In the genomic region with DNA sequence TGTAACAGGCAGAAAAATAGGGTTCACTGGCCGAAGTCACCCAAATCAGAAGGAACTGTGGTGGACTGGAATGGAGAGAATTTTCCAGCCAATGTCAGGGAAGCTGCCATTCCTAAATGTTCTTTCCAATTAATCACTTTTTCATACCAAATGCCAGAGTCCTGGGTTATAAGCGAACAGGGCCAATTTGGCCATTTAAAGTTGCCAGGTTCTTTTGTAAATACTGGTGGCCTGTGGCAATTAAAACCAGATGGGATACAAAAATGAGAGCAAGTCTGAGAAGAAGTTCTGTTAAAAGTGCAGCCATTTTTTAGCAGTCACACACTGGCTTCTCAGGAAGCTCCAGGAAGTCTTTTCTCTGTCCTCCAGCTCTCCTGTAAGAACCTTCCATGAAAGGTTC, we compare ENCODE assay signal across 15 cellular contexts.
"Had no signal": no experiment of that assay in that cellular context is flagged by ENCODE, and none has a peak within 500 bp of the region (broad histone marks: within the 10 kb centered on the region; RNA-seq: fewer than 3 reads in every experiment).

No MANE protein-coding gene starts in this region.

- H3K27ac ChIP-seq: cardiac muscle cell, hepatocyte, ovary, thyroid gland had no signal

- H3K9me3 Mint-ChIP-seq: activated naive CD8-positive, alpha-beta T cell treated with anti-CD3 and anti-CD28 coated beads, Interleukin-2, amount 50 U/mL, for 24 hours; activated T-helper 17 cell treated with anti-CD3 and anti-CD28 coated beads, Interleukin-2, amount 50 U/mL, for 72 hours; neural crest cell; T-helper 2 cell treated with Interferon-gamma antibody and Interleukin-4, amounts not matched to agents 5 μg/mL and 100 μg/mL, for 36 hours had no signal

- H3K4me1 ChIP-seq: thyroid gland had no signal

- H3K9me3 ChIP-seq: ovary, thyroid gland had no signal

- H3K27ac Mint-ChIP-seq: activated naive CD8-positive, alpha-beta T cell treated with anti-CD3 and anti-CD28 coated beads, Interleukin-2, amount 50 U/mL, for 24 hours; activated T-helper 17 cell treated with anti-CD3 and anti-CD28 coated beads, Interleukin-2, amount 50 U/mL, for 72 hours; T-helper 2 cell treated with Interferon-gamma antibody and Interleukin-4, amounts not matched to agents 5 μg/mL and 100 μg/mL, for 36 hours had no signal

- H3K4me3 Mint-ChIP-seq: activated naive CD8-positive, alpha-beta T cell treated with anti-CD3 and anti-CD28 coated beads, Interleukin-2, amount 50 U/mL, for 24 hours; activated T-helper 17 cell treated with anti-CD3 and anti-CD28 coated beads, Interleukin-2, amount 50 U/mL, for 72 hours; neural crest cell; T-helper 2 cell treated with Interferon-gamma antibody and Interleukin-4, amounts not matched to agents 5 μg/mL and 100 μg/mL, for 36 hours had no signal

- H3K4me3 ChIP-seq: cardiac muscle cell, hepatocyte, lung, ovary, thyroid gland had no signal

- H3K27me3 Mint-ChIP-seq: activated naive CD8-positive, alpha-beta T cell treated with anti-CD3 and anti-CD28 coated beads, Interleukin-2, amount 50 U/mL, for 24 hours had no signal

- H3K4me1 Mint-ChIP-seq: activated T-helper 17 cell treated with anti-CD3 and anti-CD28 coated beads, Interleukin-2, amount 50 U/mL, for 72 hours; neural crest cell had no signal

- H3K27me3 ChIP-seq: cardiac muscle cell, hepatocyte, ovary, thyroid gland had no signal

- H3K36me3 ChIP-seq: cardiac muscle cell, ovary, thyroid gland had no signal

- DNase-seq: activated CD4-positive, alpha-beta T cell treated with anti-CD3 and anti-CD28 coated beads, Interleukin-2, amount 50 U/mL, for 1 hour; activated naive CD4-positive, alpha-beta T cell treated with Interleukin-2 at 50 U/mL for 16 hours; activated naive CD8-positive, alpha-beta T cell treated with anti-CD3 and anti-CD28 coated beads, Interleukin-2, amount 50 U/mL, for 24 hours; activated T-cell treated with anti-CD3 and anti-CD28 coated beads for 4 hours; islet precursor cell; midbrain; ovary; stimulated activated CD4-positive, alpha-beta T cell treated with anti-CD3 and anti-CD28 coated beads, Interleukin-1b, Interleukin-23, amount 100 ng/mL, for 48 hours; thyroid gland had no signal
